Comparison of ENCODE assay signal across 8 cellular contexts in the genomic region with DNA sequence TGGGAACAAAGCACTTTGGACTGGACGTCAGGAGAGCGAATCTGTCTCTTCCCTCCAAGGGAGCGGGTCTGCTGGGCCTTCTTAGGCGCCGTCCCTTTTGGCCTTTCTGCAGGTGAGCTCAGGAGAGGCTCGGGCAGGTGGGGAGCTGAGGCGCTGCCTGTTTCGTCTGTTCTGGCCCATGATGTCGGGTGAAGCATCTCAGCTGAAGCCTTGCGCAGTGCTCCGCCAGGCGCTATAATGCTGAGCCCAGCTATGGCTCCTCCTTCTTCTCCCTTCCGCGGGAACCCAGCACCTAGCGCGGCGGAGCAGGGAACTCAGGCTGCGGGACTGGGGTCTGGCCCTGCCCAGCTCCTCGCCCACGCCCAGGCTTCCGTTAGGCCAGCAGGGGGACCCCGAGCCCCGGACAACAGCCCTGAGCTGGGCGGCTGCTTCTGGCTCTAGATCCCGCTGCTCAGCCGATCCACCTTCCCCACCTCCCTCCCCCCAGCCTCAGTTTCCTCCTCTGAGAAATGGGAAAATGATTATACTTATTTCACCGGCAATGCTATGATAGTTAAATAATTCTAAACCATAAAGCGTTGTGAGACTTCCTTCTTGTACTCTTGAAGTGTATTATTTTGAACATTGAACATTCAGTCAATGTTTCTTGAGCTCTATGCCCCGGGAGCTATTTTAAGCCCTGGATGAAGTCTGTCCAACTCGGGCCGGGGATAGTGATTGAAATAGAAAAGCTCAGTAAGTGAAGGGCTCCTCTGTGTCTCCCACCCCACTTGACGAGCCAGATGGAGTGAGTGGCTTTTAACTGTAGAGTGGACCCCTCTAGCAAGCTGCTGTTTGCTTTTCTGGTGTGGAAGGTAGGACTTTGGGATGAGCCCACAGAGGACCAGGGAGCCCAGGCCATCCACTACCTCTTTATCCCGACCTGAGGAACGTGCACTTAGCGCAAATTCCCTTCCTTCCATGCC. TPM values are rescaled to one million over a fixed set of nuclear protein-coding genes. Genes with fewer than 3 reads are reported as not detected.
DNase-seq lines count a peak whose midpoint lies in the region; ATAC-seq and FAIRE-seq lines count a peak whose summit lies in the region.

No MANE protein-coding gene starts in this region.

- peaks cover 44% of the 10 kb centered on the region for H3K27me3 ChIP-seq in adipocyte (replicated peaks; ENCODE audit: control insufficient read depth, insufficient read depth, low read length)

- intact Hi-C loops in left ventricle myocardium superior (cut with micrococcal nuclease): loop anchor here (5.0 kb wide), 2 partner anchors 54 to 94 kb away; no protein-coding TSS in a partner anchor

- H3K4me3 ChIP-seq in adipocyte (ENCODE audit: low read length): no peak overlapping the region

- H3K9ac ChIP-seq in adipocyte (ENCODE audit: low read length): no peak overlapping the region

- FAIRE-seq in GM18507 (lab: Jason Lieb, UNC): no peak

- no peaks in the 10 kb centered on the region for H3K9me3 ChIP-seq in adipocyte (ENCODE audit: control insufficient read depth, low read length)

- DNase-seq in Ammon's horn (ENCODE audit: low spot score) (peak; percentile 69), GM18507 (ENCODE audit: extremely low spot score, insufficient read length, low read depth) (peak; percentile 58), NCI-H69 (lab: John Stamatoyannopoulos, UW) (peak; percentile 88), adipocyte (ENCODE audit: low read depth) (peak; percentile 89), left ventricle myocardium superior (peak; percentile 88), renal cortical epithelial cell (ENCODE audit: low read depth) (peak; percentile 36), NCI-H2029 (lab: John Stamatoyannopoulos, UW) (no peak)

- H3K4me1 ChIP-seq in adipocyte (ENCODE audit: control insufficient read depth, insufficient read depth, low read length): peaks cover 3% of the 10 kb centered on the region

- no peaks in the 10 kb centered on the region for H3K36me3 ChIP-seq in adipocyte (ENCODE audit: control insufficient read depth, insufficient read depth, low read length, severe bottlenecking)

- peak; percentile 98 for ATAC-seq in left ventricle myocardium superior
- ATAC-seq in HG02678 (IDR thresholded peaks at IDR 0.05; ENCODE audit: unreplicated experiment): no peak

RNA-seq across cellular contexts. Expression of gene ADORA1, which starts 9.6 kb away (rescaled TPM):
- total RNA-seq in left ventricle myocardium superior (13.5 TPM), renal cortical epithelial cell (4.2 and 54.7 TPM in 2 replicates)

RNA-seq across cellular contexts. Expression of gene MYOG, which starts 32.1 kb away (rescaled TPM):
- total RNA-seq in left ventricle myocardium superior (not detected), renal cortical epithelial cell (not detected in 2 replicates)

RNA-seq across cellular contexts. Expression of gene MYBPH, which starts 57.7 kb away (rescaled TPM):
- total RNA-seq in left ventricle myocardium superior (not detected), renal cortical epithelial cell (not detected in 2 replicates)
